Comparison of ENCODE assay signal across 31 cellular contexts in genomic region chr6:122953766-122954165, GRCh38. TPM values are rescaled to one million over a fixed set of nuclear protein-coding genes. Genes with fewer than 3 reads are reported as not detected.
"Had no signal": no experiment of that assay in that cellular context is flagged by ENCODE, and none has a peak within 500 bp of the region (broad histone marks: within the 10 kb centered on the region; RNA-seq: fewer than 3 reads in every experiment).

No MANE protein-coding gene starts in this region.

- ATAC-seq: activated naive CD4-positive, alpha-beta T cell treated with anti-CD3 and anti-CD28 coated beads, Interleukin-2, amount 50 U/mL, for 72 hours; activated naive CD8-positive, alpha-beta T cell treated with anti-CD3 and anti-CD28 coated beads, Interleukin-2, amount 50 U/mL, for 24 hours; activated T-cell treated with anti-CD3 and anti-CD28 coated beads, Interleukin-2, amount 50 U/mL, for 4 hours had no signal

- H3K36me3 ChIP-seq: Peyer's patch, SJCRH30 had no signal

- H3K4me3 ChIP-seq: Peyer's patch, SJCRH30 had no signal

- H3K4me1 ChIP-seq: Peyer's patch, SJCRH30 had no signal

- H3K9me3 ChIP-seq: Peyer's patch, SJCRH30, SK-N-SH had no signal

- H3K9ac ChIP-seq: SK-N-SH had no signal

- FAIRE-seq: astrocyte had no signal

- DNase-seq: activated CD4-positive, alpha-beta memory T cell treated with anti-CD3 and anti-CD28 coated beads for 36 hours; activated CD4-positive, alpha-beta T cell treated with anti-CD3 and anti-CD28 coated beads, Interleukin-2, amount 10 ng/mL, durations not matched to agents 7 days and 5 days; activated CD4-positive, CD25-positive, alpha-beta regulatory T cell; activated CD8-positive, alpha-beta memory T cell treated with anti-CD3 and anti-CD28 coated beads for 24 hours; activated effector memory CD4-positive, alpha-beta T cell treated with anti-CD3 and anti-CD28 coated beads, Interleukin-2, amount 50 U/mL, for 16 hours; activated naive CD4-positive, alpha-beta T cell treated with Interleukin-2 at 50 U/mL for 16 hours; activated naive CD8-positive, alpha-beta T cell treated with anti-CD3 and anti-CD28 coated beads, Interleukin-2, amount 50 U/mL, for 24 hours; activated T-cell treated with anti-CD3 and anti-CD28 coated beads, Interleukin-2, amount 50 U/mL, for 4 hours; amygdala; cerebellar nuclear complex; Kasumi-1; KBM-7; NCI-H1092; NCI-H1436; NCI-H1694 treated with DMSO at 0.1 percent for 48 hours; NCI-H2029 treated with DMSO at 0.1 percent for 48 hours; NCI-H345; NCI-H510A; NCI-H526 treated with DMSO at 0.1 percent for 48 hours; NCI-H82; OCI-M1; Peyer's patch; Right ventricle myocardium superior; SJCRH30; SK-N-SH; SW 1271 had no signal

- H3K4me2 ChIP-seq: SK-N-SH had no signal

- H3K27me3 ChIP-seq: Peyer's patch, SJCRH30 had no signal

- H3K27ac ChIP-seq: Peyer's patch, RWPE1, SJCRH30 had no signal

RNA-seq across cellular contexts. Expression of gene CLVS2, which starts 42.3 kb away (rescaled TPM):
- total RNA-seq: activated CD4-positive, alpha-beta memory T cell treated with anti-CD3 and anti-CD28 coated beads for 36 hours; activated CD4-positive, alpha-beta T cell treated with anti-CD3 and anti-CD28 coated beads, Interleukin-2, amount 10 ng/mL, durations not matched to agents 7 days and 5 days; activated naive CD4-positive, alpha-beta T cell treated with anti-CD3 and anti-CD28 coated beads, Interleukin-2, amount 50 U/mL, for 72 hours; activated T-cell treated with anti-CD3 and anti-CD28 coated beads, Interleukin-2, amount 50 U/mL, for 4 hours; astrocyte; cardiac septum; M059J; SJCRH30 had no signal
